In the genomic region with DNA sequence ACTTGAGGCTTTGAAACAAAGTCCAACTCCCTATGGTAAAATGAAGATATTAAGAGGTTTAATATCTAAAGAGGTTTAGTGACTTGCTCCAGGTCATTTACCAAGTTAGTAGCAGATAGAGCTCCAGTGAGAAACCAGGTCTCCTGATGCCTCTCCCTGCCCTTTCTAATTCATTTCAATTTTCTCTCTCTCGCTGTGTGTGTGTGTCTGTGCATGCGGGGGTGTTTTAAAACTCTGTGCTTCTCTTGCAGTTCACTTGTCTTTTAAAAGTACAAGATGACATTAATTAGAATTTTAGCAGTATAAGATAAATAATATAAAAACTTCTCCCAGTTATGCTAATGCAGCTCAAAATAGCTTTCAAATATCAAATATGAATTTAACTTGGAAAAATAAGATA, we compare ENCODE assay signal across 39 cellular contexts. TPM values are rescaled to one million over a fixed set of nuclear protein-coding genes. Genes with fewer than 3 reads are reported as not detected.
"Had no signal": no experiment of that assay in that cellular context is flagged by ENCODE, and none has a peak within 500 bp of the region (broad histone marks: within the 10 kb centered on the region; RNA-seq: fewer than 3 reads in every experiment).

No MANE protein-coding gene starts in this region.

- H3K4me3 ChIP-seq: adrenal gland, ascending aorta, body of pancreas, breast epithelium, cardiac muscle cell had no signal

- H3K27me3 ChIP-seq: ascending aorta, body of pancreas, brain microvascular endothelial cell, breast epithelium had no signal

- H3K27ac Mint-ChIP-seq: activated naive CD4-positive, alpha-beta T cell treated with anti-CD3 and anti-CD28 coated beads for 36 hours; activated naive CD4-positive, alpha-beta T cell treated with anti-CD3 and anti-CD28 coated beads, Interleukin-2, amount 10 ng/mL, durations not matched to agents 7 days and 5 days; activated naive CD4-positive, alpha-beta T cell treated with anti-CD3 and anti-CD28 coated beads, Interleukin-2, amount 50 U/mL, for 24 hours; activated naive CD4-positive, alpha-beta T cell treated with anti-CD3 and anti-CD28 coated beads, Interleukin-2, amount 50 U/mL, for 72 hours; activated naive CD8-positive, alpha-beta T cell; activated naive CD8-positive, alpha-beta T cell treated with anti-CD3 and anti-CD28 coated beads for 36 hours; activated naive CD8-positive, alpha-beta T cell treated with anti-CD3 and anti-CD28 coated beads, Interleukin-2, amount 10 ng/mL, durations not matched to agents 7 days and 5 days; activated naive CD8-positive, alpha-beta T cell treated with anti-CD3 and anti-CD28 coated beads, Interleukin-2, amount 50 U/mL, for 24 hours; activated T-cell treated with anti-CD3 and anti-CD28 coated beads, Interleukin-2, amount 50 U/mL, for 24 hours; activated T-cell treated with anti-CD3 and anti-CD28 coated beads, Interleukin-2, amount 50 U/mL, for 72 hours; activated T-helper 1 cell treated with anti-CD3 and anti-CD28 coated beads, Interleukin-12 subunit alpha, Interleukin-12 subunit beta, Interleukin-2, Interleukin-4 antibody, amounts not matched to agents 30 ng/mL and 10 ng/mL and 1 ng/mL, durations not matched to agents 14 hours and 24 hours and 36 hours; activated T-helper 17 cell treated with anti-CD3 and anti-CD28 coated beads, Interleukin-2, amount 50 U/mL, for 72 hours; activated T-helper 2 cell treated with anti-CD3 and anti-CD28 coated beads, Interferon-gamma antibody, Interleukin-2, Interleukin-4, amounts not matched to agents 10 μg/mL and 5 μg/mL and 100 μg/mL, durations not matched to agents 14 hours and 24 hours and 36 hours; brain had no signal

- H3K9me3 Mint-ChIP-seq: activated naive CD4-positive, alpha-beta T cell treated with anti-CD3 and anti-CD28 coated beads for 36 hours; activated naive CD4-positive, alpha-beta T cell treated with anti-CD3 and anti-CD28 coated beads, Interleukin-2, amount 10 ng/mL, durations not matched to agents 7 days and 5 days; activated naive CD4-positive, alpha-beta T cell treated with anti-CD3 and anti-CD28 coated beads, Interleukin-2, amount 50 U/mL, for 24 hours; activated naive CD4-positive, alpha-beta T cell treated with anti-CD3 and anti-CD28 coated beads, Interleukin-2, amount 50 U/mL, for 72 hours; activated naive CD8-positive, alpha-beta T cell treated with anti-CD3 and anti-CD28 coated beads for 36 hours; activated naive CD8-positive, alpha-beta T cell treated with anti-CD3 and anti-CD28 coated beads, Interleukin-2, amount 10 ng/mL, durations not matched to agents 7 days and 5 days; activated naive CD8-positive, alpha-beta T cell treated with anti-CD3 and anti-CD28 coated beads, Interleukin-2, amount 50 U/mL, for 24 hours; activated T-cell treated with anti-CD3 and anti-CD28 coated beads, Interleukin-2, amount 50 U/mL, for 24 hours; activated T-cell treated with anti-CD3 and anti-CD28 coated beads, Interleukin-2, amount 50 U/mL, for 4 hours; activated T-cell treated with anti-CD3 and anti-CD28 coated beads, Interleukin-2, amount 50 U/mL, for 72 hours; activated T-helper 1 cell treated with anti-CD3 and anti-CD28 coated beads, Interleukin-12 subunit alpha, Interleukin-12 subunit beta, Interleukin-2, Interleukin-4 antibody, amounts not matched to agents 30 ng/mL and 10 ng/mL and 1 ng/mL, durations not matched to agents 14 hours and 24 hours and 36 hours; activated T-helper 17 cell treated with anti-CD3 and anti-CD28 coated beads, Interleukin-2, amount 50 U/mL, for 72 hours; activated T-helper 2 cell treated with anti-CD3 and anti-CD28 coated beads, Interferon-gamma antibody, Interleukin-2, Interleukin-4, amounts not matched to agents 10 μg/mL and 5 μg/mL and 100 μg/mL, durations not matched to agents 14 hours and 24 hours and 36 hours; central memory CD8-positive, alpha-beta T cell had no signal

- H3K36me3 ChIP-seq: adrenal gland, ascending aorta, brain microvascular endothelial cell, breast epithelium, cardiac muscle cell had no signal

- H3K36me3 Mint-ChIP-seq: activated naive CD4-positive, alpha-beta T cell treated with anti-CD3 and anti-CD28 coated beads, Interleukin-2, amount 10 ng/mL, durations not matched to agents 7 days and 5 days; activated naive CD4-positive, alpha-beta T cell treated with anti-CD3 and anti-CD28 coated beads, Interleukin-2, amount 50 U/mL, for 24 hours; activated naive CD4-positive, alpha-beta T cell treated with anti-CD3 and anti-CD28 coated beads, Interleukin-2, amount 50 U/mL, for 72 hours; activated naive CD8-positive, alpha-beta T cell; activated naive CD8-positive, alpha-beta T cell treated with anti-CD3 and anti-CD28 coated beads for 36 hours; activated naive CD8-positive, alpha-beta T cell treated with anti-CD3 and anti-CD28 coated beads, Interleukin-2, amount 10 ng/mL, durations not matched to agents 7 days and 5 days; brain had no signal

- H3K4me1 ChIP-seq: adrenal gland, ascending aorta, body of pancreas, breast epithelium had no signal

- DNase-seq: activated effector memory CD4-positive, alpha-beta T cell treated with anti-CD3 and anti-CD28 coated beads, Interleukin-2, amount 50 U/mL, for 16 hours; activated effector memory CD4-positive, alpha-beta T cell treated with Interleukin-2 at 50 U/mL for 16 hours; activated gamma-delta T cell; activated gamma-delta T cell treated with Interleukin-2 at 50 U/mL for 16 hours; activated naive CD4-positive, alpha-beta T cell; activated naive CD4-positive, alpha-beta T cell treated with anti-CD3 and anti-CD28 coated beads for 36 hours; activated naive CD4-positive, alpha-beta T cell treated with anti-CD3 and anti-CD28 coated beads, Interleukin-2, amount 10 ng/mL, durations not matched to agents 7 days and 5 days; activated naive CD4-positive, alpha-beta T cell treated with anti-CD3 and anti-CD28 coated beads, Interleukin-2, amount 50 U/mL, for 16 hours; activated naive CD4-positive, alpha-beta T cell treated with Interleukin-2 at 50 U/mL for 16 hours; activated naive CD8-positive, alpha-beta T cell treated with anti-CD3 and anti-CD28 coated beads for 36 hours; activated naive CD8-positive, alpha-beta T cell treated with anti-CD3 and anti-CD28 coated beads, Interleukin-2, amount 10 ng/mL, durations not matched to agents 7 days and 5 days; activated naive CD8-positive, alpha-beta T cell treated with anti-CD3 and anti-CD28 coated beads, Interleukin-2, amount 50 U/mL, for 24 hours; activated T-cell treated with anti-CD3 and anti-CD28 coated beads for 4 hours; activated T-cell treated with anti-CD3 and anti-CD28 coated beads, Interleukin-2, amount 50 U/mL, for 1 hour; activated T-cell treated with anti-CD3 and anti-CD28 coated beads, Interleukin-2, amount 50 U/mL, for 24 hours; activated T-cell treated with anti-CD3 and anti-CD28 coated beads, Interleukin-2, amount 50 U/mL, for 4 hours; activated T-cell treated with anti-CD3 and anti-CD28 coated beads, Interleukin-2, amount 50 U/mL, for 48 hours; activated T-cell treated with anti-CD3 and anti-CD28 coated beads, Interleukin-2, amount 50 U/mL, for 72 hours; adrenal gland; amniotic stem cell; anterior cingulate cortex; aorta; body of pancreas; brain microvascular endothelial cell; cerebellar nuclear complex had no signal

- H3K9me3 ChIP-seq: adrenal gland, ascending aorta, body of pancreas, breast epithelium had no signal

- H3K4me3 Mint-ChIP-seq: activated naive CD4-positive, alpha-beta T cell treated with anti-CD3 and anti-CD28 coated beads for 36 hours; activated naive CD4-positive, alpha-beta T cell treated with anti-CD3 and anti-CD28 coated beads, Interleukin-2, amount 10 ng/mL, durations not matched to agents 7 days and 5 days; activated naive CD4-positive, alpha-beta T cell treated with anti-CD3 and anti-CD28 coated beads, Interleukin-2, amount 50 U/mL, for 24 hours; activated naive CD8-positive, alpha-beta T cell; activated naive CD8-positive, alpha-beta T cell treated with anti-CD3 and anti-CD28 coated beads for 36 hours; activated naive CD8-positive, alpha-beta T cell treated with anti-CD3 and anti-CD28 coated beads, Interleukin-2, amount 10 ng/mL, durations not matched to agents 7 days and 5 days; activated naive CD8-positive, alpha-beta T cell treated with anti-CD3 and anti-CD28 coated beads, Interleukin-2, amount 50 U/mL, for 24 hours; activated T-cell treated with anti-CD3 and anti-CD28 coated beads, Interleukin-2, amount 50 U/mL, for 24 hours; activated T-cell treated with anti-CD3 and anti-CD28 coated beads, Interleukin-2, amount 50 U/mL, for 4 hours; activated T-cell treated with anti-CD3 and anti-CD28 coated beads, Interleukin-2, amount 50 U/mL, for 72 hours; activated T-helper 1 cell treated with anti-CD3 and anti-CD28 coated beads, Interleukin-12 subunit alpha, Interleukin-12 subunit beta, Interleukin-2, Interleukin-4 antibody, amounts not matched to agents 30 ng/mL and 10 ng/mL and 1 ng/mL, durations not matched to agents 14 hours and 24 hours and 36 hours; activated T-helper 17 cell treated with anti-CD3 and anti-CD28 coated beads, Interleukin-2, amount 50 U/mL, for 72 hours; brain; central memory CD8-positive, alpha-beta T cell had no signal

- H3K4me1 Mint-ChIP-seq: activated naive CD8-positive, alpha-beta T cell treated with anti-CD3 and anti-CD28 coated beads, Interleukin-2, amount 50 U/mL, for 24 hours; central memory CD8-positive, alpha-beta T cell had no signal

RNA-seq across cellular contexts. Expression of a gene that starts 8.2 kb away (rescaled TPM):
- total RNA-seq: activated naive CD4-positive, alpha-beta T cell treated with anti-CD3 and anti-CD28 coated beads for 36 hours; activated naive CD4-positive, alpha-beta T cell treated with anti-CD3 and anti-CD28 coated beads, Interleukin-2, amount 50 U/mL, for 72 hours; activated naive CD8-positive, alpha-beta T cell treated with anti-CD3 and anti-CD28 coated beads for 36 hours; activated naive CD8-positive, alpha-beta T cell treated with anti-CD3 and anti-CD28 coated beads, Interleukin-2, amount 10 ng/mL, durations not matched to agents 7 days and 5 days; activated T-cell treated with anti-CD3 and anti-CD28 coated beads, Interleukin-2, amount 50 U/mL, for 4 hours; activated T-cell treated with anti-CD3 and anti-CD28 coated beads, Interleukin-2, amount 50 U/mL, for 72 hours; activated T-helper 1 cell treated with anti-CD3 and anti-CD28 coated beads, Interleukin-12 subunit alpha, Interleukin-12 subunit beta, Interleukin-2, Interleukin-4 antibody, amounts not matched to agents 30 ng/mL and 10 ng/mL and 1 ng/mL, durations not matched to agents 14 hours and 24 hours and 36 hours; activated T-helper 17 cell treated with anti-CD3 and anti-CD28 coated beads, Interleukin-2, amount 50 U/mL, for 72 hours; activated T-helper 2 cell treated with anti-CD3 and anti-CD28 coated beads, Interferon-gamma antibody, Interleukin-2, Interleukin-4, amounts not matched to agents 10 μg/mL and 5 μg/mL and 100 μg/mL, durations not matched to agents 14 hours and 24 hours and 36 hours; adrenal gland; aorta; ascending aorta; astrocyte; body of pancreas; breast epithelium; bronchial epithelial cell; cardiac muscle cell; cardiac septum had no signal

RNA-seq across cellular contexts. Expression of a gene that starts 13.9 kb away (rescaled TPM):
- total RNA-seq: activated naive CD4-positive, alpha-beta T cell treated with anti-CD3 and anti-CD28 coated beads, Interleukin-2, amount 50 U/mL, for 72 hours; activated naive CD8-positive, alpha-beta T cell treated with anti-CD3 and anti-CD28 coated beads for 36 hours; activated naive CD8-positive, alpha-beta T cell treated with anti-CD3 and anti-CD28 coated beads, Interleukin-2, amount 10 ng/mL, durations not matched to agents 7 days and 5 days; activated T-cell treated with anti-CD3 and anti-CD28 coated beads, Interleukin-2, amount 50 U/mL, for 4 hours; activated T-cell treated with anti-CD3 and anti-CD28 coated beads, Interleukin-2, amount 50 U/mL, for 72 hours; activated T-helper 1 cell treated with anti-CD3 and anti-CD28 coated beads, Interleukin-12 subunit alpha, Interleukin-12 subunit beta, Interleukin-2, Interleukin-4 antibody, amounts not matched to agents 30 ng/mL and 10 ng/mL and 1 ng/mL, durations not matched to agents 14 hours and 24 hours and 36 hours; activated T-helper 17 cell treated with anti-CD3 and anti-CD28 coated beads, Interleukin-2, amount 50 U/mL, for 72 hours; activated T-helper 2 cell treated with anti-CD3 and anti-CD28 coated beads, Interferon-gamma antibody, Interleukin-2, Interleukin-4, amounts not matched to agents 10 μg/mL and 5 μg/mL and 100 μg/mL, durations not matched to agents 14 hours and 24 hours and 36 hours; adrenal gland; aorta; ascending aorta; astrocyte; bronchial epithelial cell; cardiac muscle cell; cardiac septum had no signal

RNA-seq across cellular contexts. Expression of a gene that starts 58.5 kb away (rescaled TPM):
- total RNA-seq: activated naive CD4-positive, alpha-beta T cell treated with anti-CD3 and anti-CD28 coated beads for 36 hours; activated naive CD4-positive, alpha-beta T cell treated with anti-CD3 and anti-CD28 coated beads, Interleukin-2, amount 50 U/mL, for 72 hours; activated naive CD8-positive, alpha-beta T cell treated with anti-CD3 and anti-CD28 coated beads for 36 hours; activated naive CD8-positive, alpha-beta T cell treated with anti-CD3 and anti-CD28 coated beads, Interleukin-2, amount 10 ng/mL, durations not matched to agents 7 days and 5 days; activated T-cell treated with anti-CD3 and anti-CD28 coated beads, Interleukin-2, amount 50 U/mL, for 4 hours; activated T-cell treated with anti-CD3 and anti-CD28 coated beads, Interleukin-2, amount 50 U/mL, for 72 hours; activated T-helper 1 cell treated with anti-CD3 and anti-CD28 coated beads, Interleukin-12 subunit alpha, Interleukin-12 subunit beta, Interleukin-2, Interleukin-4 antibody, amounts not matched to agents 30 ng/mL and 10 ng/mL and 1 ng/mL, durations not matched to agents 14 hours and 24 hours and 36 hours; activated T-helper 17 cell treated with anti-CD3 and anti-CD28 coated beads, Interleukin-2, amount 50 U/mL, for 72 hours; activated T-helper 2 cell treated with anti-CD3 and anti-CD28 coated beads, Interferon-gamma antibody, Interleukin-2, Interleukin-4, amounts not matched to agents 10 μg/mL and 5 μg/mL and 100 μg/mL, durations not matched to agents 14 hours and 24 hours and 36 hours; ascending aorta; cardiac muscle cell had no signal
